In genomic region chr6:12060780-12061619, GRCh38 we compare ENCODE assay signal across 8 cellular contexts.
DNase-seq lines count a peak whose midpoint lies in the region; ATAC-seq lines count a peak whose summit lies in the region.

No MANE protein-coding gene starts in this region.

- WGBS in iPS DF 6.9 (ENCODE audit: insufficient coverage, insufficient read length) = no CpG with 5 or more reads among the region's 15 CpGs

- H3K4me1 Mint-ChIP-seq in activated naive CD8-positive, alpha-beta T cell treated with anti-CD3 and anti-CD28 coated beads, Interleukin-2, amount 50 U/mL, for 24 hours = peaks cover 80% of the 10 kb centered on the region

- H3K27me3 Mint-ChIP-seq in activated naive CD8-positive, alpha-beta T cell treated with anti-CD3 and anti-CD28 coated beads, Interleukin-2, amount 50 U/mL, for 24 hours = no peaks in the 10 kb centered on the region

- H3K4me1 ChIP-seq in iPS DF 6.9 (ENCODE audit: control insufficient read depth, insufficient read depth, low read length) = no peaks in the 10 kb centered on the region

- H3K36me3 Mint-ChIP-seq in activated naive CD8-positive, alpha-beta T cell treated with anti-CD3 and anti-CD28 coated beads, Interleukin-2, amount 50 U/mL, for 24 hours (ENCODE audit: low read depth) = peaks cover 13% of the 10 kb centered on the region

- no peak overlapping the region for H3K27ac ChIP-seq in iPS DF 6.9 (ENCODE audit: low read length)

- DNase-seq in SKM-1 treated with dmso at 0.1 percent for 144 hours (lab: John Stamatoyannopoulos, UW; ENCODE audit: unreplicated experiment) (peak; percentile 97), iPS DF 6.9 (ENCODE audit: low read depth, low spot score) (peak; percentile 18), RPMI8226 (no peak), NCI-H2081 treated with DMSO at 0.1 percent for 48 hours (lab: John Stamatoyannopoulos, UW) (no peak)
- DNase-seq in activated naive CD8-positive, alpha-beta T cell treated with anti-CD3 and anti-CD28 coated beads, Interleukin-2, amount 50 U/mL, for 24 hours = peak; percentile 77
- DNase-seq in stimulated activated CD4-positive, alpha-beta T cell treated with anti-CD3 and anti-CD28 coated beads, Interleukin-12 subunit alpha, Interleukin-12 subunit beta, amount 100 ng/mL, for 24 hours (ENCODE audit: low read depth in 2 of 2) = peak; percentile 38 to 52

- ATAC-seq in GM19324 (IDR thresholded peaks at IDR 0.05; ENCODE audit: low FRiP score, unreplicated experiment) (peak; percentile 88), HG03439 (IDR thresholded peaks at IDR 0.05; ENCODE audit: unreplicated experiment) (peak; percentile 84)
- peak; percentile 94 for ATAC-seq in activated naive CD8-positive, alpha-beta T cell treated with anti-CD3 and anti-CD28 coated beads, Interleukin-2, amount 50 U/mL, for 24 hours

- no peak overlapping the region for H3K4me3 ChIP-seq in iPS DF 6.9 (ENCODE audit: low read length)

- H3K9me3 ChIP-seq in iPS DF 6.9 (ENCODE audit: control insufficient read depth, insufficient read depth, low read length) = no peaks in the 10 kb centered on the region

- no peaks in the 10 kb centered on the region for H3K36me3 ChIP-seq in iPS DF 6.9 (ENCODE audit: control insufficient read depth, insufficient read depth, low read length)

- no peaks in the 10 kb centered on the region for H3K9me3 Mint-ChIP-seq in activated naive CD8-positive, alpha-beta T cell treated with anti-CD3 and anti-CD28 coated beads, Interleukin-2, amount 50 U/mL, for 24 hours

- no peaks in the 10 kb centered on the region for H3K27me3 ChIP-seq in iPS DF 6.9 (ENCODE audit: control insufficient read depth, insufficient read depth, low read length)

- peak overlapping the region; percentile 77 for H3K4me3 Mint-ChIP-seq in activated naive CD8-positive, alpha-beta T cell treated with anti-CD3 and anti-CD28 coated beads, Interleukin-2, amount 50 U/mL, for 24 hours

- peak overlapping the region; percentile 84 for H3K27ac Mint-ChIP-seq in activated naive CD8-positive, alpha-beta T cell treated with anti-CD3 and anti-CD28 coated beads, Interleukin-2, amount 50 U/mL, for 24 hours

Comparison
In these comparisons a context has a peak if more than half of its experiments do, and no peak if none do; other contexts are left out.
1. DNase-seq: peak in SKM-1 treated with dmso at 0.1 percent for 144 hours (single experiment), activated naive CD8-positive, alpha-beta T cell treated with anti-CD3 and anti-CD28 coated beads, Interleukin-2, amount 50 U/mL, for 24 hours (single experiment), iPS DF 6.9 (single experiment) and stimulated activated CD4-positive, alpha-beta T cell treated with anti-CD3 and anti-CD28 coated beads, Interleukin-12 subunit alpha, Interleukin-12 subunit beta, amount 100 ng/mL, for 24 hours (2 of 2); none in RPMI8226 (single experiment) and NCI-H2081 treated with DMSO at 0.1 percent for 48 hours (single experiment).
2. Peak in every context shown above with its lines, with median percentiles within 50 percentile points of each other: ATAC-seq.